In the genomic region with DNA sequence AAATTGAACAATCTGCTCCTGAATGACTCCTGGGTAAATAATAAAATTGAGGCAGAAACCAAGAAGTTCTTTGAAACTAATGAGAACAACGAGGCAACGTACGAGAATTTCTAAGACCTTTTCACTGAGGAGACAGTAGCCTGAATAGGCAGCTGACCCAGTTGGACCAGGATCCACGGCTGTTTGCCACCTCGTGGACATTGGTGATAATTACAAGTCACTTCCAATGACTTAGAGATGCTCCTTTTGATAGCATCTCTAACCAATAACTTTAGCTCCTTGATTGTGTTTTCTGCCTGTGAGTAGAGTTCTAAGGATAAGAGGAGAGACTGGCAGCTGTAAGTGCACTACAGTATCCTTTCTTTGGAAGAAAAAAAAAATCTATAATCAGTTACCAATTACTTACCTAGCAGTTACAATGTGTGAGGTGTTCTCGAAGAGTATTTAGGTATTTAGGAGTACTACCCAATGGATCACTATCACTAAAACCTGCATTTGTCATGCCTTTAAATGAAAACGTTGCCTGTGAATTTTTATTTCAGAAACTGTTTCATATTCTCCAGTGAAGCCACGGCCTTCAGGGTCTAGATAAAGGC, we compare ENCODE assay signal across 1 cellular context.
TF ChIP-seq lines count a peak whose summit lies in the region.

No MANE protein-coding gene starts in this region.

TF ChIP-seq in K562, 482 proteins besides CTCF, POLR2A, EP300 and RAD21 (continued from another document):
- TF ChIP-seq, protein P1, sequence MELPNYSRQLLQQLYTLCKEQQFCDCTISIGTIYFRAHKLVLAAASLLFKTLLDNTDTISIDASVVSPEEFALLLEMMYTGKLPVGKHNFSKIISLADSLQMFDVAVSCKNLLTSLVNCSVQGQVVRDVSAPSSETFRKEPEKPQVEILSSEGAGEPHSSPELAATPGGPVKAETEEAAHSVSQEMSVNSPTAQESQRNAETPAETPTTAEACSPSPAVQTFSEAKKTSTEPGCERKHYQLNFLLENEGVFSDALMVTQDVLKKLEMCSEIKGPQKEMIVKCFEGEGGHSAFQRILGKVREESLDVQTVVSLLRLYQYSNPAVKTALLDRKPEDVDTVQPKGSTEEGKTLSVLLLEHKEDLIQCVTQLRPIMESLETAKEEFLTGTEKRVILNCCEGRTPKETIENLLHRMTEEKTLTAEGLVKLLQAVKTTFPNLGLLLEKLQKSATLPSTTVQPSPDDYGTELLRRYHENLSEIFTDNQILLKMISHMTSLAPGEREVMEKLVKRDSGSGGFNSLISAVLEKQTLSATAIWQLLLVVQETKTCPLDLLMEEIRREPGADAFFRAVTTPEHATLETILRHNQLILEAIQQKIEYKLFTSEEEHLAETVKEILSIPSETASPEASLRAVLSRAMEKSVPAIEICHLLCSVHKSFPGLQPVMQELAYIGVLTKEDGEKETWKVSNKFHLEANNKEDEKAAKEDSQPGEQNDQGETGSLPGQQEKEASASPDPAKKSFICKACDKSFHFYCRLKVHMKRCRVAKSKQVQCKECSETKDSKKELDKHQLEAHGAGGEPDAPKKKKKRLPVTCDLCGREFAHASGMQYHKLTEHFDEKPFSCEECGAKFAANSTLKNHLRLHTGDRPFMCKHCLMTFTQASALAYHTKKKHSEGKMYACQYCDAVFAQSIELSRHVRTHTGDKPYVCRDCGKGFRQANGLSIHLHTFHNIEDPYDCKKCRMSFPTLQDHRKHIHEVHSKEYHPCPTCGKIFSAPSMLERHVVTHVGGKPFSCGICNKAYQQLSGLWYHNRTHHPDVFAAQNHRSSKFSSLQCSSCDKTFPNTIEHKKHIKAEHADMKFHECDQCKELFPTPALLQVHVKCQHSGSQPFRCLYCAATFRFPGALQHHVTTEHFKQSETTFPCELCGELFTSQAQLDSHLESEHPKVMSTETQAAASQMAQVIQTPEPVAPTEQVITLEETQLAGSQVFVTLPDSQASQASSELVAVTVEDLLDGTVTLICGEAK (IDR thresholded peaks at IDR 0.05), result no peak
- TF ChIP-seq, protein P1 (CRISPR knock-in tag; IDR thresholded peaks at IDR 0.05), result no peak
- no peak for TF ChIP-seq ZNF655 (CRISPR knock-in tag; IDR thresholded peaks at IDR 0.05)
